In genomic region chr4:121072080-121072835, GRCh38 we compare ENCODE assay signal across 8 cellular contexts.
DNase-seq lines count a peak whose midpoint lies in the region; ATAC-seq and TF ChIP-seq lines count a peak whose summit lies in the region.

TSS of gene NDNF (minus strand) at chr4:121072535. CDS start at chr4:121045837, 26,698 bp downstream.

- peak within 1 kb of the TSS; percentile 71 for H3K4me3 ChIP-seq in BLaER1
- peak within 1 kb of the TSS; percentile 51 for H3K4me3 ChIP-seq in HEK293 (ENCODE audit: low read depth, low read length)

- H3K4me1 ChIP-seq in BLaER1 (peaks cover 9% of the 10 kb centered on the region), HEK293 (ENCODE audit: control insufficient read depth, insufficient read depth, low read length) (no peaks in the 10 kb centered on the region)

- H4K20me1 ChIP-seq in BLaER1, result peaks cover 9% of the 10 kb centered on the region; the same call in 1 of the 2 replicates

- peaks cover 72% of the 10 kb centered on the region for H3K27me3 Mint-ChIP-seq in T-helper 2 cell treated with Interferon-gamma antibody and Interleukin-4, amounts not matched to agents 5 μg/mL and 100 μg/mL, for 36 hours (ENCODE audit: low read depth)

- peak within 1 kb of the TSS; percentile 23; the same call in 1 of the 2 replicates for H3K9ac ChIP-seq in BLaER1

- H3K27ac Mint-ChIP-seq in T-helper 2 cell treated with Interferon-gamma antibody and Interleukin-4, amounts not matched to agents 5 μg/mL and 100 μg/mL, for 36 hours, result peak within 1 kb of the TSS; percentile 22

- no peaks in the 10 kb centered on the region for H3K36me3 ChIP-seq in BLaER1
- no peaks in the 10 kb centered on the region for H3K36me3 ChIP-seq in HEK293 (ENCODE audit: control insufficient read depth in 2 of 2, insufficient read depth in 1 of 2, low read length in 2 of 2)

- H3K9me3 ChIP-seq in BLaER1 (no peaks in the 10 kb centered on the region), HEK293 (ENCODE audit: control insufficient read depth, insufficient read depth, low read depth, low read length) (no peaks in the 10 kb centered on the region)

- CTCF ChIA-PET in HEK293 (lab: Yijun Ruan, JAX), result no interaction called here

- H3K4me1 Mint-ChIP-seq in T-helper 2 cell treated with Interferon-gamma antibody and Interleukin-4, amounts not matched to agents 5 μg/mL and 100 μg/mL, for 36 hours (ENCODE audit: low read depth), result peaks cover 19% of the 10 kb centered on the region

- ATAC-seq in HG02884 (IDR thresholded peaks at IDR 0.05; ENCODE audit: unreplicated experiment) (no peak), HG02970 (IDR thresholded peaks at IDR 0.05; ENCODE audit: low FRiP score, unreplicated experiment) (no peak)

- H3K36me3 Mint-ChIP-seq in T-helper 2 cell treated with Interferon-gamma antibody and Interleukin-4, amounts not matched to agents 5 μg/mL and 100 μg/mL, for 36 hours (ENCODE audit: low read depth), result no peaks in the 10 kb centered on the region

- POLR2A ChIA-PET in HEK293 (lab: Yijun Ruan, JAX), result no interaction called here

- H3K27ac ChIP-seq in BLaER1, result no peak within 1 kb of the TSS
- H3K27ac ChIP-seq in HEK293 (ENCODE audit: extremely low read depth, low read depth, low read length), result peak within 1 kb of the TSS; percentile 62; the same call in 1 of the 2 replicates

- peak; percentile 57 for DNase-seq in T-helper 2 cell treated with Interferon-gamma antibody and Interleukin-4, amounts not matched to agents 5 μg/mL and 100 μg/mL, for 36 hours (ENCODE audit: low spot score)
- peak; percentile 27 for DNase-seq in central memory CD4-positive, alpha-beta T cell
- peak; percentile 21 for DNase-seq in kidney tubule cell (ENCODE audit: low spot score)
- DNase-seq in stimulated activated CD4-positive, alpha-beta T cell treated with anti-CD3 and anti-CD28 coated beads, Interleukin-1b, Interleukin-23, amount 100 ng/mL, for 4 hours (ENCODE audit: low read depth in 2 of 2), result peak; percentile 14 to 44

- no peaks in the 10 kb centered on the region for H3K9me3 Mint-ChIP-seq in T-helper 2 cell treated with Interferon-gamma antibody and Interleukin-4, amounts not matched to agents 5 μg/mL and 100 μg/mL, for 36 hours

- peak within 1 kb of the TSS; percentile 85 for H3K4me3 Mint-ChIP-seq in T-helper 2 cell treated with Interferon-gamma antibody and Interleukin-4, amounts not matched to agents 5 μg/mL and 100 μg/mL, for 36 hours

- no peak for TF ChIP-seq CTCF in HEK293 (tag by site-specific recombination; IDR thresholded peaks at IDR 0.05)

- peak within 1 kb of the TSS; percentile 96 for H3K4me2 ChIP-seq in BLaER1

- H3K27me3 ChIP-seq in BLaER1, result peaks cover 48% of the 10 kb centered on the region

TF ChIP-seq in HEK293, 187 proteins besides CTCF, POLR2A, EP300 and RAD21 (continues in another document):
- TF ChIP-seq ZSCAN16 (tag by site-specific recombination; IDR thresholded peaks at IDR 0.05) (no peak), FEZF1 (tag by site-specific recombination; IDR thresholded peaks at IDR 0.05) (no peak), ZBTB21 (tag by site-specific recombination; IDR thresholded peaks at IDR 0.05) (no peak), ZNF596 (tag by site-specific recombination; IDR thresholded peaks at IDR 0.05) (no peak), HOXA7 (CRISPR knock-in tag; IDR thresholded peaks at IDR 0.05; ENCODE audit: borderline replicate concordance) (no peak), ZNF530 (tag by site-specific recombination; IDR thresholded peaks at IDR 0.05; ENCODE audit: low read depth) (no peak), ZNF121 (tag by site-specific recombination; IDR thresholded peaks at IDR 0.05) (no peak), ZNF561 (tag by site-specific recombination; IDR thresholded peaks at IDR 0.05; ENCODE audit: borderline replicate concordance) (0 out of 2 replicates have a peak, but pooled peaks have one; percentile 35), ZSCAN18 (tag by site-specific recombination; IDR thresholded peaks at IDR 0.05) (0 out of 2 replicates have a peak, but pooled peaks have one; percentile 67), ZBTB1 (tag by site-specific recombination; IDR thresholded peaks at IDR 0.05) (no peak), ZNF280D (tag by site-specific recombination; IDR thresholded peaks at IDR 0.05) (no peak), ZNF623 (tag by site-specific recombination; IDR thresholded peaks at IDR 0.05) (no peak), PBX3 (CRISPR knock-in tag; IDR thresholded peaks at IDR 0.05) (no peak), ZNF148 (tag by site-specific recombination; IDR thresholded peaks at IDR 0.05; ENCODE audit: borderline replicate concordance) (no peak), ZNF324 (tag by site-specific recombination; IDR thresholded peaks at IDR 0.05) (no peak), ATF2 (tag by site-specific recombination; IDR thresholded peaks at IDR 0.05; ENCODE audit: low read depth) (no peak)
